17 cellular contexts compared by ENCODE assay signal in the genomic region with DNA sequence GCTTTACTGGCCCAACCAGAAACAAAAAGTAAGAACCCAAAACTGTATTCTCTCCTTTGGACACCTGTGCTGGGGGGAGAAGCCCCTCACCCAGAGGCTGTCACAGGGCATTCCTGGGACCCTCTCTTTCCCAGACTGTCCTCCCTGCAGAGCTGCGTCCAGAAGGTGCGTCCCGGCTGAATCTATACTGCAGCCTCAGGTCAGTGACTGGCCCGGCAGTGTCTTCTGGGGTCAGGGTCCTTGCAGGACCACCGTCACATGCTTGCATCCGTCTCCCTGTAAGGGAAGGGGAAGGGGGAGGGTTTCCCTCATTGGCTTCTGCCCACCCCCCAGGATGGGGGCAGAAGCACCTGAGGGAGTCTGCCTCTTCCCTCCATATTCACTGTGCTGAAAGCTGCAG.
"Had no signal": no experiment of that assay in that cellular context is flagged by ENCODE, and none has a peak within 500 bp of the region (broad histone marks: within the 10 kb centered on the region; RNA-seq: fewer than 3 reads in every experiment).

No MANE protein-coding gene starts in this region.

- H3K4me3 ChIP-seq: hepatocyte, psoas muscle, right lobe of liver, SK-N-MC, transverse colon had no signal

- H3K36me3 ChIP-seq: right lobe of liver, transverse colon had no signal

- H3K27me3 ChIP-seq: hepatocyte, right lobe of liver, transverse colon had no signal

- ATAC-seq: psoas muscle, right lobe of liver had no signal

- H3K9me3 ChIP-seq: psoas muscle, right lobe of liver, transverse colon had no signal

- H3K9me3 Mint-ChIP-seq: activated T-helper 1 cell treated with anti-CD3 and anti-CD28 coated beads, Interleukin-12 subunit alpha, Interleukin-12 subunit beta, Interleukin-2, Interleukin-4 antibody, amounts not matched to agents 30 ng/mL and 10 ng/mL and 1 ng/mL, durations not matched to agents 14 hours and 24 hours and 36 hours; T-helper 1 cell treated with Interleukin-12 subunit alpha and Interleukin-12 subunit beta and Interleukin-4 antibody, amounts not matched to agents 30 μg/mL and 1 μg/mL, for 36 hours had no signal

- H3K4me3 Mint-ChIP-seq: activated T-helper 1 cell treated with anti-CD3 and anti-CD28 coated beads, Interleukin-12 subunit alpha, Interleukin-12 subunit beta, Interleukin-2, Interleukin-4 antibody, amounts not matched to agents 30 ng/mL and 10 ng/mL and 1 ng/mL, durations not matched to agents 14 hours and 24 hours and 36 hours; T-helper 1 cell treated with Interleukin-12 subunit alpha and Interleukin-12 subunit beta and Interleukin-4 antibody, amounts not matched to agents 30 μg/mL and 1 μg/mL, for 36 hours had no signal

- H3K27ac Mint-ChIP-seq: activated T-helper 1 cell treated with anti-CD3 and anti-CD28 coated beads, Interleukin-12 subunit alpha, Interleukin-12 subunit beta, Interleukin-2, Interleukin-4 antibody, amounts not matched to agents 30 ng/mL and 10 ng/mL and 1 ng/mL, durations not matched to agents 14 hours and 24 hours and 36 hours; T-helper 1 cell treated with Interleukin-12 subunit alpha and Interleukin-12 subunit beta and Interleukin-4 antibody, amounts not matched to agents 30 μg/mL and 1 μg/mL, for 36 hours had no signal

- DNase-seq: activated CD4-positive, CD25-positive, alpha-beta regulatory T cell; activated CD8-positive, alpha-beta memory T cell treated with anti-CD3 and anti-CD28 coated beads, Interleukin-2, amount 50 U/mL, for 48 hours; activated naive CD4-positive, alpha-beta T cell treated with Interleukin-2 at 50 U/mL for 16 hours; central memory CD4-positive, alpha-beta T cell; cortex of kidney; effector memory CD4-positive, alpha-beta T cell; kidney glomerular epithelial cell; midbrain; nucleus accumbens; psoas muscle; right lobe of liver; substantia nigra; transverse colon had no signal

- H3K27ac ChIP-seq: hepatocyte, psoas muscle, right lobe of liver, SK-N-MC, transverse colon had no signal
